8 cellular contexts compared by ENCODE assay signal in genomic region chr17:38853292-38854219, GRCh38. TPM values are rescaled to one million over a fixed set of nuclear protein-coding genes. Genes with fewer than 3 reads are reported as not detected.
DNase-seq lines count a peak whose midpoint lies in the region; ATAC-seq and TF ChIP-seq lines count a peak whose summit lies in the region.

TSS of gene RPL23 (minus strand) at chr17:38853721. CDS start at chr17:38853710, 11 bp downstream.

- WGBS in suprapubic skin = under 1% methylated on average over 41 of the region's 48 CpGs

- ATAC-seq in SK-N-SH treated with all-trans-retinoic acid at 6 μM for 48 hours = peak; percentile 90

- peak; percentile 68 to 94 for TF ChIP-seq POLR2A in suprapubic skin (IDR thresholded peaks at IDR 0.05)

- H3K4me1 ChIP-seq in suprapubic skin = peaks cover 25% of the 10 kb centered on the region

- peaks cover 31% of the 10 kb centered on the region for H3K36me3 ChIP-seq in suprapubic skin

- TF ChIP-seq CTCF in HFFc6 (IDR thresholded peaks at IDR 0.05) = no peak
- no peak for TF ChIP-seq CTCF in suprapubic skin (IDR thresholded peaks at IDR 0.05)

- DNase-seq in GM03348 (ENCODE audit: low spot score) = peak; percentile 93
- DNase-seq in HFFc6 = peak; percentile 95
- peak; percentile 98 for DNase-seq in NCI-H1092 treated with DMSO at 0.1 percent for 48 hours (lab: John Stamatoyannopoulos, UW)
- peak; percentile 90 for DNase-seq in activated naive CD4-positive, alpha-beta T cell treated with anti-CD3 and anti-CD28 coated beads, Interleukin-2, amount 50 U/mL, for 16 hours
- peak; percentile 92 for DNase-seq in germinal center (ENCODE audit: low spot score)
- peak; percentile 88 for DNase-seq in occipital lobe (lab: John Stamatoyannopoulos, UW)
- peak; percentile 96 to 97 for DNase-seq in suprapubic skin (ENCODE audit: low spot score in 2 of 2)

- H3K4me1 Mint-ChIP-seq in HFFc6 (ENCODE audit: low read depth) = peaks cover 59% of the 10 kb centered on the region

- no peaks in the 10 kb centered on the region for H3K9me3 ChIP-seq in suprapubic skin

- peak within 1 kb of the TSS; percentile 100 for H3K4me3 Mint-ChIP-seq in HFFc6

- peak within 1 kb of the TSS; percentile 99 for H3K27ac Mint-ChIP-seq in HFFc6

- H3K9me3 Mint-ChIP-seq in HFFc6 = peaks cover 7% of the 10 kb centered on the region; the same call in 1 of the 2 replicates

- H3K36me3 Mint-ChIP-seq in HFFc6 (ENCODE audit: low read depth) = peaks cover 52% of the 10 kb centered on the region

- H3K27ac ChIP-seq in suprapubic skin = peak within 1 kb of the TSS; percentile 90

- TF ChIP-seq EP300 in suprapubic skin (IDR thresholded peaks at IDR 0.05) = no peak

- H3K4me3 ChIP-seq in suprapubic skin = peak within 1 kb of the TSS; percentile 63

- H3K27me3 Mint-ChIP-seq in HFFc6 (ENCODE audit: insufficient read depth) = peaks cover 10% of the 10 kb centered on the region

- no peaks in the 10 kb centered on the region for H3K27me3 ChIP-seq in suprapubic skin

TF ChIP-seq in SK-N-SH treated with all-trans-retinoic acid at 6 μM for 48 hours, 23 proteins besides CTCF, POLR2A, EP300 and RAD21:
- no peak for TF ChIP-seq PPARA (CRISPR knock-in tag; IDR thresholded peaks at IDR 0.05; ENCODE audit: borderline replicate concordance)
- no peak for TF ChIP-seq ESRRG (CRISPR knock-in tag; IDR thresholded peaks at IDR 0.05)
- TF ChIP-seq ARNTL (CRISPR knock-in tag; IDR thresholded peaks at IDR 0.05; ENCODE audit: borderline replicate concordance, low read depth) = no peak
- no peak for TF ChIP-seq TSHZ2 (CRISPR knock-in tag; IDR thresholded peaks at IDR 0.05)
- 0 out of 2 replicates have a peak, but pooled peaks have one; percentile 19 for TF ChIP-seq CREB5 (CRISPR knock-in tag; IDR thresholded peaks at IDR 0.05; ENCODE audit: low read depth)
- TF ChIP-seq ZNF565 (CRISPR knock-in tag; conservative IDR thresholded peaks at IDR 0.05; ENCODE audit: low read depth) = no peak
- peak; percentile 69; the same call in 1 of the 2 replicates for TF ChIP-seq PATZ1 (CRISPR knock-in tag; IDR thresholded peaks at IDR 0.05; ENCODE audit: borderline replicate concordance)
- peak; percentile 80; the same call in 1 of the 2 replicates for TF ChIP-seq CSRNP3 (CRISPR knock-in tag; IDR thresholded peaks at IDR 0.05)
- 0 out of 2 replicates have a peak, but pooled peaks have one; percentile 14 for TF ChIP-seq TOX (CRISPR knock-in tag; IDR thresholded peaks at IDR 0.05; ENCODE audit: borderline replicate concordance)
TF ChIP-seq in SK-N-SH treated with all-trans-retinoic acid at 6 μM for 48 hours: peak in this region for 4.

RNA-seq across cellular contexts. Expression of gene RPL23, which starts in this region (rescaled TPM):
- total RNA-seq in HFFc6 (2021; fragmentation: NEBNext Ultra II Directional; extraction: Animal tissue kit (Norgen Biotek cat#: 25700)) = 1,000 to 10,000 TPM; 1,099 to 1,402 (median 1,310) TPM
- total RNA-seq in occipital lobe (1,678 TPM), suprapubic skin (1,000 to 10,000 TPM; 1,382 to 1,902 (median 1,771) TPM)

Comparison
In these comparisons a context has a peak if more than half of its experiments do, and no peak if none do; other contexts are left out.
1. Peak in every context shown above with its lines: DNase-seq, ATAC-seq, H3K4me3 ChIP-seq and H3K27ac ChIP-seq.